16 cellular contexts compared by ENCODE assay signal in genomic region chr13:113155201-113155600, GRCh38. TPM values are rescaled to one million over a fixed set of nuclear protein-coding genes. Genes with fewer than 3 reads are reported as not detected.
DNase-seq lines count a peak whose midpoint lies in the region; ATAC-seq and TF ChIP-seq lines count a peak whose summit lies in the region.
"Had no signal": no experiment of that assay in that cellular context is flagged by ENCODE, and none has a peak within 500 bp of the region (broad histone marks: within the 10 kb centered on the region; RNA-seq: fewer than 3 reads in every experiment).

No MANE protein-coding gene starts in this region.

- H3K27ac ChIP-seq in CD4-positive, alpha-beta T cell (ENCODE audit: low read depth, low read length): no peak overlapping the region
- H3K27ac ChIP-seq: neural progenitor cell had no signal

- intact Hi-C loops in CD4-positive, alpha-beta T cell (cut with DNase I, micrococcal nuclease): loop anchor here in 1 of 2 experiments (2.0 to 5.0 kb wide), 2 partner anchors 142 to 336 kb away; partner anchors contain the start of genes DCUN1D2 and LAMP1

- no peak for ATAC-seq in CD4-positive, alpha-beta T cell (ENCODE audit: poor library complexity)
- ATAC-seq in T-helper 17 cell (no peak), HG03196 (IDR thresholded peaks at IDR 0.05; ENCODE audit: unreplicated experiment) (no peak), HG02642 (IDR thresholded peaks at IDR 0.05; ENCODE audit: poor library complexity, unreplicated experiment) (no peak)

- H3K4me1 Mint-ChIP-seq in CD4-positive, alpha-beta T cell (ENCODE audit: low read depth): peaks cover 24% of the 10 kb centered on the region
- H3K4me1 Mint-ChIP-seq in T-helper 17 cell (peaks cover 20% of the 10 kb centered on the region), immature natural killer cell (peaks cover 25 to 33% of the 10 kb centered on the region in 2 donors)

- TF ChIP-seq CTCF in CD4-positive, alpha-beta T cell (IDR thresholded peaks at IDR 0.05): no peak

- POLR2A ChIA-PET in CD4-positive, alpha-beta T cell (lab: Charles Lee): interaction anchor here (1.3 to 2.9 kb wide), 2 partner anchors 9 to 54 kb away, joined by 5 to 31 read pairs; partner anchors contain the start of genes CUL4A and PCID2

- peak overlapping the region; percentile 72 for H3K4me3 Mint-ChIP-seq in CD4-positive, alpha-beta T cell
- H3K4me3 Mint-ChIP-seq in T-helper 17 cell (peak overlapping the region; percentile 5), immature natural killer cell (peak overlapping the region; percentile 48 to 73 (median 66))

- no peaks in the 10 kb centered on the region for H3K27me3 ChIP-seq in CD4-positive, alpha-beta T cell (ENCODE audit: control insufficient read depth, insufficient read depth, low read length)

- H3K27me3 Mint-ChIP-seq in CD4-positive, alpha-beta T cell: no peaks in the 10 kb centered on the region
- H3K27me3 Mint-ChIP-seq in T-helper 17 cell: no peaks in the 10 kb centered on the region
- peaks cover 18 to 29% (median 24%) of the 10 kb centered on the region in 3 donors for H3K27me3 Mint-ChIP-seq in immature natural killer cell (ENCODE audit: low read depth in 3 of 3)

- CTCF ChIA-PET in CD4-positive, alpha-beta T cell (lab: Charles Lee): no interaction called here

- H3K27ac Mint-ChIP-seq in CD4-positive, alpha-beta T cell: peak overlapping the region; percentile 72
- peak overlapping the region; percentile 27 for H3K27ac Mint-ChIP-seq in T-helper 17 cell
- peak overlapping the region; percentile 75 to 96 (median 86) for H3K27ac Mint-ChIP-seq in immature natural killer cell
- H3K27ac Mint-ChIP-seq: neural progenitor cell had no signal

- H3K36me3 Mint-ChIP-seq in CD4-positive, alpha-beta T cell (ENCODE audit: low read depth): peaks cover 5% of the 10 kb centered on the region
- H3K36me3 Mint-ChIP-seq in T-helper 17 cell (ENCODE audit: low read depth) (peaks cover 2% of the 10 kb centered on the region), immature natural killer cell (no peaks in the 10 kb centered on the region)
- H3K36me3 Mint-ChIP-seq: neural progenitor cell had no signal

- DNase-seq in CD4-positive, alpha-beta T cell: no peak
- DNase-seq in GF-D8 (lab: John Stamatoyannopoulos, UW): peak; percentile 42
- DNase-seq in T-helper 17 cell: no peak
- DNase-seq in immature natural killer cell: no peak
- no peak for DNase-seq in GM03348 (ENCODE audit: low spot score)
- DNase-seq in HK-2 (ENCODE audit: unreplicated experiment): no peak
- DNase-seq: left ventricle myocardium superior, NCI-H446 treated with DMSO at 0.1 percent for 48 hours, T-helper 9 cell had no signal

- H3K9me3 ChIP-seq in CD4-positive, alpha-beta T cell (ENCODE audit: control insufficient read depth, low read length): no peaks in the 10 kb centered on the region
- H3K9me3 ChIP-seq in T-helper 17 cell (ENCODE audit: control insufficient read depth, low read length, poor library complexity, severe bottlenecking): no peaks in the 10 kb centered on the region
- H3K9me3 ChIP-seq: esophagus muscularis mucosa had no signal

- H3K9me3 Mint-ChIP-seq in CD4-positive, alpha-beta T cell: peaks cover 2% of the 10 kb centered on the region
- H3K9me3 Mint-ChIP-seq in immature natural killer cell: no peaks in the 10 kb centered on the region
- H3K9me3 Mint-ChIP-seq: neural progenitor cell had no signal

RNA-seq across cellular contexts. Expression of gene PROZ, which starts 3.2 kb away (rescaled TPM):
- total RNA-seq in CD4-positive, alpha-beta T cell: not detected
- total RNA-seq in T-helper 17 cell: not detected
- polyA plus RNA-seq in immature natural killer cell: not detected
- total RNA-seq: chondrocyte, esophagus muscularis mucosa, left ventricle myocardium superior, skeletal muscle tissue had no signal
- polyA plus RNA-seq: adipose tissue had no signal

RNA-seq across cellular contexts. Expression of gene F10, which starts 32.6 kb away (rescaled TPM):
- not detected for total RNA-seq in CD4-positive, alpha-beta T cell
- total RNA-seq in T-helper 17 cell: not detected
- not detected for polyA plus RNA-seq in immature natural killer cell

RNA-seq across cellular contexts. Expression of gene F7, which starts 49.6 kb away (rescaled TPM):
- not detected for total RNA-seq in CD4-positive, alpha-beta T cell
- total RNA-seq in T-helper 17 cell: not detected
- under 1 TPM in 1 of 3 donors, not detected in 2; 0.77 TPM for polyA plus RNA-seq in immature natural killer cell
- total RNA-seq: left ventricle myocardium superior had no signal

RNA-seq across cellular contexts. Expression of gene PCID2, which starts 53.3 kb away (rescaled TPM):
- total RNA-seq in CD4-positive, alpha-beta T cell: 10 to 100 TPM; 33.6 to 33.7 TPM
- 10 to 100 TPM; 31.3 to 47.9 TPM for total RNA-seq in T-helper 17 cell
- 10 to 100 TPM; 47.8 to 63.2 (median 60.2) TPM for polyA plus RNA-seq in immature natural killer cell

RNA-seq across cellular contexts. Expression of gene CUL4A, which starts 54.2 kb away (rescaled TPM):
- 10 to 100 TPM; 54.6 to 56.6 TPM for total RNA-seq in CD4-positive, alpha-beta T cell
- total RNA-seq in T-helper 17 cell: 10 to 100 TPM; 78.3 to 80.2 TPM
- 10 to 100 TPM; 27.8 to 56.4 (median 53.3) TPM for polyA plus RNA-seq in immature natural killer cell

Comparison
In these comparisons a context has a peak if more than half of its experiments do, and no peak if none do; other contexts are left out.
1. H3K27ac Mint-ChIP-seq: peak in every context shown above with its lines; median percentile 86 in immature natural killer cell; 72 in CD4-positive, alpha-beta T cell; 27 in T-helper 17 cell.
2. H3K4me3 Mint-ChIP-seq: peak in every context shown above with its lines; median percentile 72 in CD4-positive, alpha-beta T cell; 66 in immature natural killer cell; 5 in T-helper 17 cell.